ENCODE assay signal across 8 cellular contexts in the genomic region with DNA sequence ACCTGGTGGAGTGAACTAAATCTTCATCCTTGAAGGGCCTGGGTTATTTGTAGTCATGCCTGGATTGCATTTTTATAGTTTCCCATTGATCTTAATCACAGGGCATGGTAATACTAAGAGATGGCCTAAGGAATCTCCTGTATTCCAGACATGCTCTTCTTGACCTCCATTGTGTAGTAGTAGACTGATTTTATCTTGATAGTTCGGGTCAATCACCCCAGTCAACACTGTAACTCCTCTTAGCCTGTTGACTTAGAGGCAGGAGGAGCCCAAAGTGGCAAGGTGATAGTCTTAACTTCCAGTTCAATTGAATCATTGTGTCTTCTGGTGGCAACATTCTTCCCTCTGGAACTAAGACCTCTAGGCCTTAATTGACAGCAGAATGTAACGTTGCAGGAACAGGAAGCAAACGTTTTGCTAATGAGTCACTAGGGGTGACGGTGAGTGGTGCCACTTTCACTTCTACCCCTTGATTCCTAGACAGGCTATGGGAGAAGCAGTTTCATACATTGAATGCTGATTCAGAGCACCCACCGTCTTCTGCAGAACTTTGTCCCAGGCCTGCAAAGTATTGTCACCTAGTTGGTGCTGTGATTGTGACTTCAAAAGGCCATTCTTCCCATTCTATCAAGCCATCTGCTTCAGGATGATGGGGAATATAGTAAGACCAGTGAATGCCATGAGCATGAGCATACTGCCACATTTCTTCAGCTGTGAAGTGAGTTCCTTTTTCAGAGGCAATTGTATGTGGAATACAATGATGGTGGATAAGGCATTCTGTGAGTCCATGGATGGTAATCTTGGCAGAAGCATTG. TPM values are rescaled to one million over a fixed set of nuclear protein-coding genes. Genes with fewer than 3 reads are reported as not detected.
DNase-seq lines count a peak whose midpoint lies in the region; ATAC-seq and TF ChIP-seq lines count a peak whose summit lies in the region.

No MANE protein-coding gene starts in this region.

- no peaks in the 10 kb centered on the region for H3K4me1 ChIP-seq in vagina

- no peak overlapping the region for H3K27ac ChIP-seq in vagina

- no peak overlapping the region for H3K4me3 ChIP-seq in GM12864 (ENCODE audit: low read depth, low read length)
- H3K4me3 ChIP-seq in vagina = no peak overlapping the region

- peak; percentile 78 for ATAC-seq in HG03064 (IDR thresholded peaks at IDR 0.05; ENCODE audit: low read depth, unreplicated experiment)

- no peaks in the 10 kb centered on the region for H3K9me3 ChIP-seq in vagina

- intact Hi-C loops in vagina (cut with DNase I) = no loop called here

- TF ChIP-seq CTCF in GM12864 (IDR thresholded peaks at IDR 0.05; ENCODE audit: low read depth, low read length, missing control alignments) = no peak
- no peak for TF ChIP-seq CTCF in vagina (IDR thresholded peaks at IDR 0.05)

- H3K27me3 ChIP-seq in vagina = no peaks in the 10 kb centered on the region

- TF ChIP-seq POLR2A in vagina (IDR thresholded peaks at IDR 0.05) = no peak

- DNase-seq in GM12864 (ENCODE audit: low read depth) = peak; percentile 52
- DNase-seq in T1000 (lab: John Stamatoyannopoulos, UW) = peak; percentile 39
- peak; percentile 72 for DNase-seq in kidney glomerular epithelial cell (lab: John Stamatoyannopoulos, UW)
- no peak for DNase-seq in germinal center (ENCODE audit: low spot score)
- DNase-seq in H4 (ENCODE audit: low spot score) = no peak
- DNase-seq in vagina (ENCODE audit: extremely low spot score in 2 of 2) = no peak
- DNase-seq in T-helper 9 cell = no peak

- no peaks in the 10 kb centered on the region for H3K36me3 ChIP-seq in vagina

RNA-seq across cellular contexts. Expression of a gene that starts 24.0 kb away (rescaled TPM):
- 0.17 TPM in 1 of 2 replicates, not detected in the other for total RNA-seq in H4 (2014; rRNA removed; shearing (Covaris generic))
- total RNA-seq in vagina = 12.3 TPM

Comparison
In these comparisons a context has a peak if more than half of its experiments do, and no peak if none do; other contexts are left out.
1. DNase-seq: peak in GM12864 (single experiment), T1000 (single experiment) and kidney glomerular epithelial cell (single experiment); none in germinal center (single experiment), H4 (single experiment), vagina (0 of 2) and T-helper 9 cell (single experiment).